16 cellular contexts compared by ENCODE assay signal in the genomic region with DNA sequence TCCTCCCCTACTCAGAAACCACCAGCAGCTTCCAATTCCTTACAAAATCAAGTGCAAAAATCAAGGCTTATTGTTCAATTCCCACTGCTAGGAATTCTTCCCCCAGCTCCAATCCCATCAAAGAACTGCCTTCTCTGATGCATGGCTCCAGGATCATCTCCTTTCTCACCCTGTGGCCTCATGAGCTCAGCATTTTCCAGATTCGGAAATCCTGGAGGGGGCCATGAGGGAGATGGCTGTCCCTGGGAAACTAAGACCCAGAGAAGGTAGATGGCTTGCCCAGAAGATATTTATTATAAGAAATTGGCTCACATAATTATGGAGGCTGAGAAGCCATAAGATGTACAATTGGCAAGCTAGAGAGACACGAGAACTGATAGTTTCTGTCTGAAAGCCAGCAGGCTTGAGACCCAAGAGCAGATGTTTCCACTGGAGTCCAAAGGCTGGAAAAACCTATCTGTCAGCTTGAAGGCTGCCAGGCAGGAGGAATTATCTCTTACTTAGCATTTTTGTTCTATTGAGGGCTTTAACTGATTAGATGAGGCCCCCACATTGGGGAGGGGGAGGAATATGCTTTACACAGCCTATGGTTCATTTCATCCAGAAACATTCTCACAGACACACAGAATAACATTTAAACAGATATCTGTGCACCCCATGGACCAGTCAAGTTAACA. TPM values are rescaled to one million over a fixed set of nuclear protein-coding genes. Genes with fewer than 3 reads are reported as not detected.
DNase-seq lines count a peak whose midpoint lies in the region; ATAC-seq and TF ChIP-seq lines count a peak whose summit lies in the region.
"Had no signal": no experiment of that assay in that cellular context is flagged by ENCODE, and none has a peak within 500 bp of the region (broad histone marks: within the 10 kb centered on the region; RNA-seq: fewer than 3 reads in every experiment).

No MANE protein-coding gene starts in this region.

- no TSS peak for BruUV-seq in MCF 10A (replicated peaks; lab: Mats Ljungman, UMichigan)
- BruUV-seq in mammary epithelial cell (replicated peaks; lab: Mats Ljungman, UMichigan), result no TSS peak

- H3K27me3 Mint-ChIP-seq in MCF 10A (ENCODE audit: insufficient read depth, unreplicated experiment), result no peaks in the 10 kb centered on the region
- no peaks in the 10 kb centered on the region for H3K27me3 Mint-ChIP-seq in stimulated activated naive B cell treated with anti-CD40 and anti-IgM and Interleukin-4, amounts not matched to agents 10 μg/mL and 1 μg/mL and 100 μg/mL, for 72 hours

- no peaks in the 10 kb centered on the region for H3K79me2 ChIP-seq in mammary epithelial cell (ENCODE audit: insufficient read depth, low read length)

- WGBS in mammary epithelial cell (ENCODE audit: low coverage, missing lambda C conversion rate), result 94% methylated on average over 2 of the region's 2 CpGs
- WGBS in right lobe of liver (ENCODE audit: insufficient coverage, low coverage, low lambda C conversion rate, missing lambda C conversion rate), result 74% methylated on average over 2 of the region's 2 CpGs

- no peak for TF ChIP-seq POLR2A in right lobe of liver (IDR thresholded peaks at IDR 0.05)

- H2AFZ ChIP-seq in mammary epithelial cell (ENCODE audit: low read depth, low read length), result no peak overlapping the region

- H3K4me3 ChIP-seq in mammary epithelial cell (replicated peaks in 1 of 3; ENCODE audit: insufficient read depth in 1 of 3, low read depth in 2 of 3, low read length in 3 of 3) (no peak overlapping the region), adipocyte (ENCODE audit: low read length) (peak overlapping the region; percentile 44), right lobe of liver (no peak overlapping the region)
- H3K4me3 ChIP-seq: left lung had no signal

- in situ Hi-C loops in mammary epithelial cell (cut with MboI; ENCODE audit: low sequenced_read_pairs in 2 of 2), result no loop called here

- TF ChIP-seq CTCF in MCF 10A (IDR thresholded peaks at IDR 0.05; ENCODE audit: unreplicated experiment), result no peak
- no peak for TF ChIP-seq CTCF in mammary epithelial cell (conservative IDR thresholded peaks at IDR 0.05 in 1 of 2, IDR thresholded peaks at IDR 0.05 in 1 of 2; ENCODE audit: extremely low read depth in 1 of 2, insufficient read depth in 1 of 2, low read depth in 1 of 2, low read length in 2 of 2)
- no peak for TF ChIP-seq CTCF in right lobe of liver (IDR thresholded peaks at IDR 0.05)

- no peak overlapping the region for H3K9ac ChIP-seq in mammary epithelial cell (ENCODE audit: insufficient read depth, low read length)
- no peak overlapping the region for H3K9ac ChIP-seq in adipocyte (ENCODE audit: low read length)

- dilution Hi-C loops in mammary epithelial cell (cut with HindIII; ENCODE audit: low sequenced_read_pairs), result no loop called here

- no peak overlapping the region for H3K4me2 ChIP-seq in mammary epithelial cell (ENCODE audit: insufficient read depth, low read depth, low read length)

- DNase-seq in MCF 10A (ENCODE audit: unreplicated experiment) (no peak), mammary epithelial cell (no peak), adipocyte (ENCODE audit: low read depth) (no peak), right lobe of liver (no peak), NCI-H1105 treated with DMSO at 0.1 percent for 48 hours (lab: John Stamatoyannopoulos, UW) (no peak), NCI-H2107 (lab: John Stamatoyannopoulos, UW) (no peak)
- DNase-seq in stimulated activated naive B cell treated with anti-CD40 and anti-IgM and Interleukin-4, amounts not matched to agents 10 μg/mL and 1 μg/mL and 100 μg/mL, for 72 hours, result no peak
- DNase-seq: activated CD8-positive, alpha-beta memory T cell treated with anti-CD3 and anti-CD28 coated beads, Interleukin-2, amount 50 U/mL, for 48 hours; activated naive CD4-positive, alpha-beta T cell treated with anti-CD3 and anti-CD28 coated beads, Interleukin-2, amount 10 ng/mL, durations not matched to agents 7 days and 5 days; DMS79 treated with DMSO at 0.1 percent for 48 hours; KBM-7; NCI-H146; OCI-M1 had no signal

- ATAC-seq in right lobe of liver (peak in 3 of 4 donors; percentile 24 to 54 (median 44)), HG03521 (IDR thresholded peaks at IDR 0.05; ENCODE audit: unreplicated experiment) (no peak)
- no peak for ATAC-seq in stimulated activated naive B cell treated with anti-CD40 and anti-IgM and Interleukin-4, amounts not matched to agents 10 μg/mL and 1 μg/mL and 100 μg/mL, for 72 hours (replicated peaks)
- ATAC-seq: activated CD4-positive, CD25-positive, alpha-beta regulatory T cell treated with anti-CD3 and anti-CD28 coated beads, Interleukin-2, amount 50 U/mL, for 24 hours; left lung had no signal

- POLR2A ChIA-PET in MCF 10A (lab: Yijun Ruan, JAX), result interaction anchor here (0.6 to 2.7 kb wide), 7 partner anchors 8 to 650 kb away, joined by 3 to 72 read pairs (median 6); partner anchors contain the start of gene GADD45B

- peak overlapping the region; percentile 87 for H3K27ac Mint-ChIP-seq in MCF 10A (ENCODE audit: low read depth, unreplicated experiment)
- H3K27ac Mint-ChIP-seq in stimulated activated naive B cell treated with anti-CD40 and anti-IgM and Interleukin-4, amounts not matched to agents 10 μg/mL and 1 μg/mL and 100 μg/mL, for 72 hours, result peak overlapping the region; percentile 67

- CTCF ChIA-PET in MCF 10A (lab: Yijun Ruan, JAX), result interaction anchor here (0.6 kb wide), 1 partner anchor 1013 kb away, joined by 3 read pairs; no protein-coding TSS in a partner anchor
- CTCF ChIA-PET in mammary epithelial cell (lab: Charles Lee; ENCODE audit: low non-redundant PET), result no interaction called here

- H3K9me3 Mint-ChIP-seq in MCF 10A (ENCODE audit: unreplicated experiment), result no peaks in the 10 kb centered on the region
- H3K9me3 Mint-ChIP-seq in stimulated activated naive B cell treated with anti-CD40 and anti-IgM and Interleukin-4, amounts not matched to agents 10 μg/mL and 1 μg/mL and 100 μg/mL, for 72 hours, result peaks cover 3 to 4% of the 10 kb centered on the region in 2 donors
- H3K9me3 Mint-ChIP-seq: activated naive CD4-positive, alpha-beta T cell treated with anti-CD3 and anti-CD28 coated beads, Interleukin-2, amount 10 ng/mL, durations not matched to agents 7 days and 5 days had no signal

- H3K4me1 ChIP-seq in mammary epithelial cell (ENCODE audit: insufficient read depth, low read length) (peaks cover 26% of the 10 kb centered on the region), adipocyte (ENCODE audit: control insufficient read depth, insufficient read depth, low read length) (peaks cover 19% of the 10 kb centered on the region), right lobe of liver (peaks cover 0 to 19% (median 0%) of the 10 kb centered on the region in 4 donors)

- H3K36me3 ChIP-seq in mammary epithelial cell (ENCODE audit: insufficient read depth, low read length) (no peaks in the 10 kb centered on the region), adipocyte (ENCODE audit: control insufficient read depth, insufficient read depth, low read length, severe bottlenecking) (no peaks in the 10 kb centered on the region), right lobe of liver (no peaks in the 10 kb centered on the region)
- H3K36me3 ChIP-seq: left lung had no signal

- peaks cover 34% of the 10 kb centered on the region for H3K4me1 Mint-ChIP-seq in MCF 10A (ENCODE audit: insufficient read depth, unreplicated experiment)
- H3K4me1 Mint-ChIP-seq in stimulated activated naive B cell treated with anti-CD40 and anti-IgM and Interleukin-4, amounts not matched to agents 10 μg/mL and 1 μg/mL and 100 μg/mL, for 72 hours, result peaks cover 11 to 30% of the 10 kb centered on the region in 2 donors

- H3K9me3 ChIP-seq in mammary epithelial cell (replicated peaks; ENCODE audit: insufficient read depth, low read length) (peaks cover 3% of the 10 kb centered on the region), adipocyte (ENCODE audit: control insufficient read depth, low read length) (peaks cover 10% of the 10 kb centered on the region), right lobe of liver (no peaks in the 10 kb centered on the region)
- H3K9me3 ChIP-seq: left lung had no signal

- no peaks in the 10 kb centered on the region for H4K20me1 ChIP-seq in mammary epithelial cell (ENCODE audit: insufficient read depth, low read length)

- H3K36me3 Mint-ChIP-seq in MCF 10A (ENCODE audit: insufficient read depth, unreplicated experiment), result no peaks in the 10 kb centered on the region
- peaks cover 8 to 15% of the 10 kb centered on the region in 2 donors for H3K36me3 Mint-ChIP-seq in stimulated activated naive B cell treated with anti-CD40 and anti-IgM and Interleukin-4, amounts not matched to agents 10 μg/mL and 1 μg/mL and 100 μg/mL, for 72 hours
- H3K36me3 Mint-ChIP-seq: activated naive CD4-positive, alpha-beta T cell treated with anti-CD3 and anti-CD28 coated beads, Interleukin-2, amount 10 ng/mL, durations not matched to agents 7 days and 5 days had no signal

- intact Hi-C loops in MCF 10A (cut with micrococcal nuclease) (no loop called here), mammary epithelial cell (cut with micrococcal nuclease) (no loop called here), right lobe of liver (cut with DNase I) (loop anchor here in 1 of 2 donors (10.0 kb wide), 1 partner anchor 50 kb away; no protein-coding TSS in a partner anchor)

- no peak overlapping the region for H3K4me3 Mint-ChIP-seq in MCF 10A (ENCODE audit: unreplicated experiment)
- H3K4me3 Mint-ChIP-seq in stimulated activated naive B cell treated with anti-CD40 and anti-IgM and Interleukin-4, amounts not matched to agents 10 μg/mL and 1 μg/mL and 100 μg/mL, for 72 hours, result no peak overlapping the region
- H3K4me3 Mint-ChIP-seq: activated naive CD4-positive, alpha-beta T cell treated with anti-CD3 and anti-CD28 coated beads, Interleukin-2, amount 10 ng/mL, durations not matched to agents 7 days and 5 days had no signal

- no peak overlapping the region for H3K27ac ChIP-seq in mammary epithelial cell (ENCODE audit: insufficient read depth, low read depth, low read length)
- peak overlapping the region in 1 of 3 donors; percentile 47 for H3K27ac ChIP-seq in right lobe of liver
- H3K27ac ChIP-seq: left lung had no signal

- no peaks in the 10 kb centered on the region for H3K27me3 ChIP-seq in mammary epithelial cell (ENCODE audit: insufficient read depth, low read length)
- no peaks in the 10 kb centered on the region for H3K27me3 ChIP-seq in adipocyte (replicated peaks; ENCODE audit: control insufficient read depth, insufficient read depth, low read length)
- H3K27me3 ChIP-seq in right lobe of liver, result no peaks in the 10 kb centered on the region
- H3K27me3 ChIP-seq: left lung had no signal

RNA-seq across cellular contexts. Expression of gene GADD45B, which starts 58.6 kb away (rescaled TPM):
- total RNA-seq in MCF 10A (2022) (28.0 and 53.8 TPM in 2 replicates), mammary epithelial cell (10 to 100 TPM; 18.0 to 83.9 TPM), right lobe of liver (100 to 1,000 TPM in 4 of 6 experiments, 10 to 100 TPM in 2; 39.0 to 176 (median 127) TPM)
- 28.3 TPM for polyA plus RNA-seq in mammary epithelial cell
- polyA minus RNA-seq in mammary epithelial cell, result 38.9 TPM

Comparison
In these comparisons a context has a peak if more than half of its experiments do, and no peak if none do; other contexts are left out.
1. ATAC-seq: peak in right lobe of liver (3 of 4); none in stimulated activated naive B cell treated with anti-CD40 and anti-IgM and Interleukin-4, amounts not matched to agents 10 μg/mL and 1 μg/mL and 100 μg/mL, for 72 hours (0 of 2) and HG03521 (single experiment).